In the genomic region with DNA sequence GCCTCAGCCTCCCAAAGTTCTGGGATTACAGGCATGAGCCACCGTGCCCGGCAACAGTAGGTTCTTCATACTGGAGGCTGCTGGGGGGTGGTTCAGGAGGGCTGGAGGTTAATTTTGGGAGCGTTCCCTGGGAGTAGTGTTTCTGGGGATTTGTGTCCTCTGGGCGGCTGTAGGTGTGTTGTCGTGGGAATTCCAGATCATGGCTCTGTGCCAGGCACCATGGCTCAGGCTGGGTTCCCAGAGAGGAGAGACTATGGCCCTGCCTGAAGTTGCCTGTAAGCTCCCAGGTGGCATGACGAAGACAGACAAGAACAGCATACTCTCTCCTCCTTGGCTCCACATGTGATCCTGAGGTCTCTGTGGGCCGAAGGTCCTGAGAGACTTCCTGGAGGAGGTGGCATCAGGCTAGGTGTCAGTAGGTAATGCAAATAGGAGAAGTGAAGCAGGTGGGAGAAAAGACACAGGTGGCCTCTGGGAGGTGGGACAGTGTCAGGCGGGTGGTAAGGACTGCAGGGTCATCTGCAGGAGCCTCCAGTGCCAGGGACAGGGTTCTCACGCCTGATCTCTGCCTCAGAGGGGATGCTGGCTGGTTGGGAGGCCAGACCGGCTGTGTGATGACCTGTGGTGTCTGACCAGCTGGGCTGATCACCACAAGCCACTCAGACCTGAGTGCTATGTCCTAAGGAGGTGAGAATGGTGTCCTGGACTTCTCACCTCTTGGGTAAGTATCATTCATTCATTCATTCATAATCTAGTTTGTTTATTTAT, we compare ENCODE assay signal across 16 cellular contexts. TPM values are rescaled to one million over a fixed set of nuclear protein-coding genes. Genes with fewer than 3 reads are reported as not detected.
DNase-seq lines count a peak whose midpoint lies in the region; TF ChIP-seq lines count a peak whose summit lies in the region.
"Had no signal": no experiment of that assay in that cellular context is flagged by ENCODE, and none has a peak within 500 bp of the region (broad histone marks: within the 10 kb centered on the region; RNA-seq: fewer than 3 reads in every experiment).

No MANE protein-coding gene starts in this region.

- POLR2A ChIA-PET in Caco-2 (lab: Charles Lee), result no interaction called here

- H3K27ac Mint-ChIP-seq in endothelial cell (ENCODE audit: unreplicated experiment) (no peak overlapping the region), Caco-2 (ENCODE audit: unreplicated experiment) (no peak overlapping the region)
- H3K27ac Mint-ChIP-seq in activated T-cell treated with anti-CD3 and anti-CD28 coated beads, Interleukin-2, amount 50 U/mL, for 24 hours, result no peak overlapping the region
- H3K27ac Mint-ChIP-seq: activated CD4-positive, alpha-beta T cell treated with anti-CD3 and anti-CD28 coated beads, Interleukin-2, amount 10 ng/mL, durations not matched to agents 7 days and 5 days had no signal

- 71 to 78% (median 76%) methylated on average over 8 to 10 of the region's 10 CpGs for WGBS in stomach, 5 donors

- BruUV-seq in Caco-2 (replicated peaks; lab: Mats Ljungman, UMichigan), result no TSS peak

- H3K4me1 Mint-ChIP-seq in endothelial cell (ENCODE audit: unreplicated experiment) (peaks cover 2% of the 10 kb centered on the region), Caco-2 (ENCODE audit: low read depth, unreplicated experiment) (no peaks in the 10 kb centered on the region)
- peaks cover 23% of the 10 kb centered on the region for H3K4me1 Mint-ChIP-seq in activated T-cell treated with anti-CD3 and anti-CD28 coated beads, Interleukin-2, amount 50 U/mL, for 24 hours (ENCODE audit: low read depth)

- H3K9me3 Mint-ChIP-seq in endothelial cell (ENCODE audit: unreplicated experiment) (no peaks in the 10 kb centered on the region), Caco-2 (ENCODE audit: unreplicated experiment) (no peaks in the 10 kb centered on the region)
- H3K9me3 Mint-ChIP-seq in activated T-cell treated with anti-CD3 and anti-CD28 coated beads, Interleukin-2, amount 50 U/mL, for 24 hours, result peaks cover 4% of the 10 kb centered on the region
- H3K9me3 Mint-ChIP-seq: CD8-positive, alpha-beta memory T cell had no signal

- DNase-seq in NCI-H2171 treated with DMSO at 0.1 percent for 48 hours (lab: John Stamatoyannopoulos, UW), result peak; percentile 20
- no peak for DNase-seq in NCI-H2171 (lab: John Stamatoyannopoulos, UW)
- DNase-seq in NCI-H69 (lab: John Stamatoyannopoulos, UW), result peak; percentile 24
- DNase-seq in endothelial cell (ENCODE audit: low spot score), result no peak
- peak; percentile 59 for DNase-seq in stomach
- DNase-seq in activated T-cell treated with anti-CD3 and anti-CD28 coated beads, Interleukin-2, amount 50 U/mL, for 24 hours, result no peak
- no peak for DNase-seq in SIG-M5 treated with dmso at 0.1 percent for 504 hours (lab: John Stamatoyannopoulos, UW; ENCODE audit: unreplicated experiment)
- no peak for DNase-seq in Caco-2
- DNase-seq: activated CD4-positive, alpha-beta T cell treated with anti-CD3 and anti-CD28 coated beads, Interleukin-2, amount 10 ng/mL, durations not matched to agents 7 days and 5 days; activated naive CD4-positive, alpha-beta T cell treated with Interleukin-2 at 50 U/mL for 16 hours; CD8-positive, alpha-beta memory T cell; NCI-H1105 treated with DMSO at 0.1 percent for 48 hours; NCI-H345; stimulated activated CD4-positive, alpha-beta T cell treated with anti-CD3 and anti-CD28 coated beads, Interleukin-4, amount 100 ng/mL, for 4 hours; transverse colon had no signal

- no peaks in the 10 kb centered on the region for H3K36me3 ChIP-seq in stomach
- no peaks in the 10 kb centered on the region for H3K36me3 ChIP-seq in Caco-2 (ENCODE audit: control insufficient read depth, insufficient read depth, low read length)
- H3K36me3 ChIP-seq: transverse colon had no signal

- intact Hi-C loops in stomach (cut with DNase I; ENCODE audit: low total_unique reads), result no loop called here
- intact Hi-C loops in Caco-2 (cut with micrococcal nuclease; ENCODE audit: unreplicated experiment), result no loop called here

- peaks cover 20 to 57% (median 29%) of the 10 kb centered on the region in 4 donors for H3K4me1 ChIP-seq in stomach
- H3K4me1 ChIP-seq in Caco-2, result no peaks in the 10 kb centered on the region

- no peaks in the 10 kb centered on the region for H3K27me3 ChIP-seq in stomach
- no peaks in the 10 kb centered on the region for H3K27me3 ChIP-seq in Caco-2 (replicated peaks; ENCODE audit: control insufficient read depth, insufficient read depth, low read length)
- H3K27me3 ChIP-seq: transverse colon had no signal

- peaks cover 9% of the 10 kb centered on the region for H3K36me3 Mint-ChIP-seq in endothelial cell (ENCODE audit: low read depth, unreplicated experiment)
- H3K36me3 Mint-ChIP-seq in activated T-cell treated with anti-CD3 and anti-CD28 coated beads, Interleukin-2, amount 50 U/mL, for 24 hours (ENCODE audit: low read depth), result no peaks in the 10 kb centered on the region
- peaks cover 6% of the 10 kb centered on the region for H3K36me3 Mint-ChIP-seq in Caco-2 (ENCODE audit: insufficient read depth, unreplicated experiment)
- H3K36me3 Mint-ChIP-seq: CD8-positive, alpha-beta memory T cell had no signal

- TF ChIP-seq EP300 in stomach (IDR thresholded peaks at IDR 0.05), result no peak

- peak overlapping the region in 3 of 5 donors; percentile 73 to 74 (median 74) for H3K27ac ChIP-seq in stomach
- H3K27ac ChIP-seq: KMS-11 had no signal

- H3K4me3 Mint-ChIP-seq in endothelial cell (ENCODE audit: unreplicated experiment) (peak overlapping the region; percentile 10), Caco-2 (ENCODE audit: unreplicated experiment) (no peak overlapping the region)
- no peak overlapping the region for H3K4me3 Mint-ChIP-seq in activated T-cell treated with anti-CD3 and anti-CD28 coated beads, Interleukin-2, amount 50 U/mL, for 24 hours
- H3K4me3 Mint-ChIP-seq: activated CD4-positive, alpha-beta T cell treated with anti-CD3 and anti-CD28 coated beads, Interleukin-2, amount 10 ng/mL, durations not matched to agents 7 days and 5 days had no signal

- H3K27me3 Mint-ChIP-seq in endothelial cell (ENCODE audit: unreplicated experiment) (peaks cover 1% of the 10 kb centered on the region), Caco-2 (ENCODE audit: insufficient read depth, unreplicated experiment) (no peaks in the 10 kb centered on the region)
- peaks cover 24% of the 10 kb centered on the region for H3K27me3 Mint-ChIP-seq in activated T-cell treated with anti-CD3 and anti-CD28 coated beads, Interleukin-2, amount 50 U/mL, for 24 hours

- TF ChIP-seq CTCF in endothelial cell (IDR thresholded peaks at IDR 0.05; ENCODE audit: unreplicated experiment), result no peak
- no peak for TF ChIP-seq CTCF in stomach (IDR thresholded peaks at IDR 0.05)
- TF ChIP-seq CTCF in Caco-2 (IDR thresholded peaks at IDR 0.05; ENCODE audit: insufficient read depth in 1 of 2, low read depth in 1 of 2, low read length in 1 of 2, severe bottlenecking in 1 of 2, unreplicated experiment in 1 of 2), result no peak

- H3K9me3 ChIP-seq in stomach, result no peaks in the 10 kb centered on the region
- H3K9me3 ChIP-seq in Caco-2, result no peaks in the 10 kb centered on the region
- H3K9me3 ChIP-seq: transverse colon had no signal

- CTCF ChIA-PET in Caco-2 (lab: Charles Lee), result no interaction called here

- TF ChIP-seq POLR2A in stomach (IDR thresholded peaks at IDR 0.05), result no peak

- H3K4me3 ChIP-seq in stomach (no peak overlapping the region), Caco-2 (ENCODE audit: low read depth, low read length) (no peak overlapping the region)

RNA-seq across cellular contexts. Expression of gene CLIP2, which starts 18.7 kb away (rescaled TPM):
- total RNA-seq in endothelial cell (ENCODE audit: unreplicated experiment), result 110 TPM
- 100 to 1,000 TPM in 1 of 5 donors, 10 to 100 TPM in 4; 20.7 to 485 (median 24.5) TPM for total RNA-seq in stomach
- 10 to 100 TPM in 2 of 3 donors, 1 to 10 TPM in 1; 4.5 to 24.1 (median 10.5) TPM for polyA plus RNA-seq in stomach
- total RNA-seq in Caco-2 (2022), result 19.5 and 23.5 TPM in 2 replicates

RNA-seq across cellular contexts. Expression of gene RFC2, which starts 53.7 kb away (rescaled TPM):
- 38.8 TPM for total RNA-seq in endothelial cell (ENCODE audit: unreplicated experiment)
- total RNA-seq in stomach, result 10 to 100 TPM in 4 of 5 donors, 1 to 10 TPM in 1; 7.7 to 39.1 (median 18.2) TPM
- 10 to 100 TPM; 22.0 to 27.8 (median 24.0) TPM for polyA plus RNA-seq in stomach
- total RNA-seq in Caco-2 (2022), result 64.9 and 75.6 TPM in 2 replicates

Comparison
In these comparisons a context has a peak if more than half of its experiments do, and no peak if none do; other contexts are left out.
1. DNase-seq: peak in NCI-H2171 treated with DMSO at 0.1 percent for 48 hours (single experiment), NCI-H69 (single experiment) and stomach (single experiment); none in NCI-H2171 (single experiment), endothelial cell (single experiment), activated T-cell treated with anti-CD3 and anti-CD28 coated beads, Interleukin-2, amount 50 U/mL, for 24 hours (single experiment), SIG-M5 treated with dmso at 0.1 percent for 504 hours (single experiment) and Caco-2 (0 of 2).